In the genomic region with DNA sequence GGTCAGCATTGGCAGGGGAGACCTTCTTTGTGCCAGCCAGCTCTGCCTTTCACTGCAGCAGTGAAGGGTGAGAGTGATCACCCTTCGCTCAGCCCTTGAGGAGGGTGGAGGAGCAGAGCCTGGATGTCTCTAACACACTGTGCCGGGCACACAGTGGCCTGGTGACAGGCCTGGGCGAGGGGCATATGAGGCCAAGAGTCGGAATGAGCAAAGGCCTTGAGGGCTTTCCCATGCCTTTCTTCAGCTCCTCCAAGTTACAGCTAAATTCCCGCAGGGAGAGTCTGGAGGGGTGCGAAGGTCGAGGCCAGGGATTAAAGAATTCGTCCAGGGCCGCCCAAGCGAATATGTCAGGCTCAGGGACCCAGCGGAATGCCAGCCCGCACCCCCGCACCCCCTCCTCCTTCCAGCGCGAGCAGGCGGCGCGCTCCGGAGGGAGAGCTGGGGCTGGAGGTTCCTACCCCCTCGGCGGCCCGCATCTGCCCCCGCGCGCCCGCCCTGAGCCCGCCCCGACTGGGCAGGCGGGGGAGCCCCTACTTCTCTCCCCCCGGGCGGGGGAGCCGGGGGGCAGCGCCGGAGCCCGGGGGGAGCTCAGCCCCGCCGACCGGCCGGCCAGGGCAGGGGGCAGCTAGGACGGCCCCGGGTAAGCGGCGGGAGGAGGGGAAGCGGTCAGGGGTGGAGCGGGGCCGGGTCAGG, we compare ENCODE assay signal across 8 cellular contexts. TPM values are rescaled to one million over a fixed set of nuclear protein-coding genes. Genes with fewer than 3 reads are reported as not detected.
DNase-seq lines count a peak whose midpoint lies in the region; ATAC-seq and TF ChIP-seq lines count a peak whose summit lies in the region.

A gene with protein sequence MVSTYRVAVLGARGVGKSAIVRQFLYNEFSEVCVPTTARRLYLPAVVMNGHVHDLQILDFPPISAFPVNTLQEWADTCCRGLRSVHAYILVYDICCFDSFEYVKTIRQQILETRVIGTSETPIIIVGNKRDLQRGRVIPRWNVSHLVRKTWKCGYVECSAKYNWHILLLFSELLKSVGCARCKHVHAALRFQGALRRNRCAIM (plus strand): TSS at position 401 of the 693 bp plus-strand sequence. CDS start 3,546 bp downstream, outside the sequence.

- no peaks in the 10 kb centered on the region for H3K27me3 ChIP-seq in suprapubic skin

- peak within 1 kb of the TSS in 2 of 3 experiments; percentile 70 to 73 for H3K27ac Mint-ChIP-seq in nephron

- peaks cover 2% of the 10 kb centered on the region for H3K36me3 ChIP-seq in suprapubic skin

- no peaks in the 10 kb centered on the region for H3K27me3 Mint-ChIP-seq in nephron (ENCODE audit: low read depth)

- peak within 1 kb of the TSS; percentile 49 to 63 for H3K4me3 ChIP-seq in foreskin fibroblast (ENCODE audit: low read depth in 1 of 2, low read length in 2 of 2)
- H3K4me3 ChIP-seq in suprapubic skin = peak within 1 kb of the TSS; percentile 67

- no peak within 1 kb of the TSS for H3K27ac ChIP-seq in suprapubic skin

- H3K4me3 Mint-ChIP-seq in nephron = peak within 1 kb of the TSS; percentile 92 to 95 (median 93)

- no peaks in the 10 kb centered on the region for H3K9me3 Mint-ChIP-seq in nephron

- TF ChIP-seq CTCF in foreskin fibroblast (IDR thresholded peaks at IDR 0.05; ENCODE audit: low read depth, low read length) = no peak
- TF ChIP-seq CTCF in nephron (IDR thresholded peaks at IDR 0.05; ENCODE audit: unreplicated experiment in 3 of 3) = no peak
- no peak for TF ChIP-seq CTCF in suprapubic skin (IDR thresholded peaks at IDR 0.05)

- peaks cover 14% of the 10 kb centered on the region for H3K4me1 ChIP-seq in suprapubic skin

- TF ChIP-seq EP300 in suprapubic skin (IDR thresholded peaks at IDR 0.05) = no peak

- no peak for TF ChIP-seq POLR2A in suprapubic skin (IDR thresholded peaks at IDR 0.05)

- DNase-seq in GM03348 (ENCODE audit: low spot score) (peak; percentile 88), NCI-H748 treated with DMSO at 0.1 percent for 48 hours (lab: John Stamatoyannopoulos, UW) (peak; percentile 5), activated gamma-delta T cell (lab: John Stamatoyannopoulos, UW) (peak; percentile 26), foreskin fibroblast (peak; percentile 49 to 85), suprapubic skin (ENCODE audit: low spot score in 2 of 2) (no peak), UCSD-AML1 (lab: John Stamatoyannopoulos, UW; ENCODE audit: unreplicated experiment) (no peak)

- no peak for ATAC-seq in GM21515 (IDR thresholded peaks at IDR 0.05; ENCODE audit: unreplicated experiment)

- no peaks in the 10 kb centered on the region for H3K9me3 ChIP-seq in suprapubic skin

- 10% methylated on average over 12 of the region's 46 CpGs for WGBS in suprapubic skin

- H3K4me1 Mint-ChIP-seq in nephron = peaks cover 35% of the 10 kb centered on the region

- H3K36me3 Mint-ChIP-seq in nephron (ENCODE audit: low read depth) = no peaks in the 10 kb centered on the region

RNA-seq across cellular contexts. Expression of the gene that starts here (rescaled TPM):
- total RNA-seq in suprapubic skin = 1 to 10 TPM in 3 of 4 donors, under 1 TPM in 1; 0.94 to 2.5 (median 1.9) TPM

Comparison
In these comparisons a context has a peak if more than half of its experiments do, and no peak if none do; other contexts are left out.
1. DNase-seq: peak in GM03348 (single experiment), NCI-H748 treated with DMSO at 0.1 percent for 48 hours (single experiment), activated gamma-delta T cell (single experiment) and foreskin fibroblast (2 of 2); none in suprapubic skin (0 of 2) and UCSD-AML1 (single experiment).